ENCODE assay signal across 20 cellular contexts in the genomic region with DNA sequence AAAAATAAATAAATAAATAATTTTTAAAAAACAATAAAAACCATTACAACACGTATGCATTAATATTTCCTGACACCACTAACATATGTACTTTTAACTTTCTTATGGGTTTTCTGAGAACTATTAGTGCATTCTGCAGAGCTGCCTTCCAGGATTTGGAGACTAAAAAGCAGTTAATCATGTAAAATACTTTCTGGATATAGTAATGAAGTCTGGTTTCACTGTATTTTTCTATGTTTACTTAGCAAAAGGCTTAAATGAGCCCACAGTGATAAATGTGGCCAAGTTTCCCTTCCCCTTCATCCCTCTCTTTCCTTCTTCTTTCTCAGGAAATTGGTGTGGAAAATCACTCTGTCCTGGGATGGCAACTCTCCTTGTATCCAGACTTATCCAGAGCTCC. TPM values are rescaled to one million over a fixed set of nuclear protein-coding genes. Genes with fewer than 3 reads are reported as not detected.
DNase-seq lines count a peak whose midpoint lies in the region; ATAC-seq, FAIRE-seq and TF ChIP-seq lines count a peak whose summit lies in the region.
"Had no signal": no experiment of that assay in that cellular context is flagged by ENCODE, and none has a peak within 500 bp of the region (broad histone marks: within the 10 kb centered on the region; RNA-seq: fewer than 3 reads in every experiment).

No MANE protein-coding gene starts in this region.

- no peak overlapping the region for H3K14ac ChIP-seq in mesenchymal stem cell (ENCODE audit: low read length in 2 of 2)

- no peak overlapping the region for H3K23ac ChIP-seq in mesenchymal stem cell (ENCODE audit: low read length in 2 of 2)

- no peaks in the 10 kb centered on the region for H3K79me2 ChIP-seq in GM23338 (replicated peaks; ENCODE audit: insufficient read depth)
- no peaks in the 10 kb centered on the region for H3K79me2 ChIP-seq in astrocyte (ENCODE audit: insufficient read depth, low read length)

- H3K4me3 Mint-ChIP-seq in GM23338 = no peak overlapping the region
- H3K4me3 Mint-ChIP-seq in astrocyte (ENCODE audit: unreplicated experiment) = no peak overlapping the region
- H3K4me3 Mint-ChIP-seq in T-cell = no peak overlapping the region
- H3K4me3 Mint-ChIP-seq: B cell, H9 had no signal

- H3K4me2 ChIP-seq in GM23338 (no peak overlapping the region), astrocyte (ENCODE audit: low read length) (no peak overlapping the region), mesenchymal stem cell (ENCODE audit: low read length, poor library complexity, severe bottlenecking) (no peak overlapping the region)

- DNase-seq in GM23338 (ENCODE audit: low spot score) (no peak), astrocyte (ENCODE audit: low read depth) (peak; percentile 67), mesenchymal stem cell (peak; percentile 34), ACHN (no peak), T-cell (no peak)
- DNase-seq: H9, KG1, NCI-H1105, NCI-H146, NCI-H2029, NCI-H226, NCI-H510A treated with DMSO at 0.1 percent for 48 hours, NCI-H82, SIG-M5 had no signal

- H3K36me3 ChIP-seq in GM23338 (ENCODE audit: insufficient read depth) = no peaks in the 10 kb centered on the region
- no peaks in the 10 kb centered on the region for H3K36me3 ChIP-seq in astrocyte (ENCODE audit: insufficient read depth, low read length)
- H3K36me3 ChIP-seq in mesenchymal stem cell (ENCODE audit: control insufficient read depth in 1 of 2, insufficient read depth in 2 of 2, low read depth in 1 of 2, low read length in 2 of 2) = no peaks in the 10 kb centered on the region
- H3K36me3 ChIP-seq in subcutaneous abdominal adipose tissue (ENCODE audit: control insufficient read depth in 5 of 5, insufficient read depth in 5 of 5, low read length in 5 of 5) = no peaks in the 10 kb centered on the region

- H3K27me3 Mint-ChIP-seq in GM23338 (ENCODE audit: insufficient read depth, low read depth, poor library complexity) = peaks cover 4% of the 10 kb centered on the region
- no peaks in the 10 kb centered on the region for H3K27me3 Mint-ChIP-seq in astrocyte (ENCODE audit: low read depth, unreplicated experiment)
- H3K27me3 Mint-ChIP-seq in T-cell = peaks cover 8 to 11% of the 10 kb centered on the region in 2 donors

- no peak overlapping the region for H2BK12ac ChIP-seq in mesenchymal stem cell (ENCODE audit: low read length in 2 of 2)

- H3K27me3 ChIP-seq in GM23338 (ENCODE audit: insufficient read depth) (no peaks in the 10 kb centered on the region), astrocyte (ENCODE audit: insufficient read depth, low read length) (no peaks in the 10 kb centered on the region), mesenchymal stem cell (ENCODE audit: control insufficient read depth in 1 of 2, insufficient read depth in 1 of 2, low read length in 2 of 2) (no peaks in the 10 kb centered on the region), subcutaneous abdominal adipose tissue (ENCODE audit: control insufficient read depth in 5 of 5, insufficient read depth in 4 of 5, low read length in 5 of 5) (no peaks in the 10 kb centered on the region)

- no CpG with 5 or more reads among the region's 1 CpG for WGBS in mesenchymal stem cell

- H3K4me1 Mint-ChIP-seq in GM23338 (peaks cover 5% of the 10 kb centered on the region; the same call in 1 of the 3 replicates), astrocyte (ENCODE audit: low read depth, unreplicated experiment) (no peaks in the 10 kb centered on the region), T-cell (no peaks in the 10 kb centered on the region)
- H3K4me1 Mint-ChIP-seq: B cell had no signal

- no peak overlapping the region for H3K18ac ChIP-seq in mesenchymal stem cell (ENCODE audit: low read depth in 1 of 2, low read length in 2 of 2)

- H4K8ac ChIP-seq in mesenchymal stem cell (ENCODE audit: low read length) = peak overlapping the region; percentile 5

- H3K4ac ChIP-seq in mesenchymal stem cell (ENCODE audit: low read depth in 1 of 2, low read length in 2 of 2) = no peak overlapping the region

- peaks cover 9% of the 10 kb centered on the region for H3K9me2 ChIP-seq in GM23338 (ENCODE audit: insufficient read depth)

- no peak overlapping the region for H3K27ac Mint-ChIP-seq in GM23338
- no peak overlapping the region for H3K27ac Mint-ChIP-seq in astrocyte (ENCODE audit: unreplicated experiment)
- no peak overlapping the region for H3K27ac Mint-ChIP-seq in T-cell
- H3K27ac Mint-ChIP-seq: B cell, H9 had no signal

- H3K4me1 ChIP-seq in GM23338 (ENCODE audit: insufficient read depth) (no peaks in the 10 kb centered on the region), astrocyte (ENCODE audit: insufficient read depth, low read length) (no peaks in the 10 kb centered on the region), mesenchymal stem cell (ENCODE audit: control insufficient read depth, insufficient read depth, low read depth, low read length) (no peaks in the 10 kb centered on the region), subcutaneous abdominal adipose tissue (ENCODE audit: control insufficient read depth in 5 of 5, insufficient read depth in 5 of 5, low read length in 5 of 5) (peaks cover 4 to 14% (median 12%) of the 10 kb centered on the region in 5 donors)

- ATAC-seq in GM23338 (no peak), GM21737 (IDR thresholded peaks at IDR 0.05; ENCODE audit: unreplicated experiment) (no peak), HG03565 (IDR thresholded peaks at IDR 0.05; ENCODE audit: unreplicated experiment) (no peak), T-cell (replicated peaks in 1 of 4) (no peak)
- ATAC-seq: Panc1 had no signal

- in situ Hi-C loops in ACHN (cut with HindIII; ENCODE audit: low pct_ligation_motif_present, low pct_unique_long_range_greater_than_20kb, low sequenced_read_pairs) = no loop called here

- no peak for TF ChIP-seq CTCF in GM23338 (conservative IDR thresholded peaks at IDR 0.05; ENCODE audit: low read depth in 2 of 2)
- TF ChIP-seq CTCF in astrocyte (IDR thresholded peaks at IDR 0.05; ENCODE audit: insufficient read depth, low read depth, low read length) = no peak

- POLR2A ChIA-PET in T-cell (lab: Charles Lee) = no interaction called here

- no peak overlapping the region for H4K91ac ChIP-seq in mesenchymal stem cell (ENCODE audit: low read length)

- no peak overlapping the region for H3K4me3 ChIP-seq in GM23338
- no peak overlapping the region for H3K4me3 ChIP-seq in astrocyte (ENCODE audit: insufficient read depth, low read depth, low read length)
- no peak overlapping the region for H3K4me3 ChIP-seq in mesenchymal stem cell (ENCODE audit: insufficient read depth in 1 of 2, low read depth in 1 of 2, low read length in 2 of 2)
- no peak overlapping the region for H3K4me3 ChIP-seq in subcutaneous abdominal adipose tissue (ENCODE audit: low read depth in 1 of 5, low read length in 5 of 5)

- H3K9me3 ChIP-seq in astrocyte (ENCODE audit: insufficient read depth, low read depth, low read length) (no peaks in the 10 kb centered on the region), mesenchymal stem cell (ENCODE audit: control insufficient read depth, low read length) (no peaks in the 10 kb centered on the region), subcutaneous abdominal adipose tissue (ENCODE audit: control insufficient read depth in 5 of 5, low read length in 5 of 5) (no peaks in the 10 kb centered on the region)

- H3K27ac ChIP-seq in GM23338 (ENCODE audit: low read depth) (no peak overlapping the region), astrocyte (ENCODE audit: low read depth, low read length) (no peak overlapping the region), mesenchymal stem cell (ENCODE audit: low read length, poor library complexity, severe bottlenecking) (no peak overlapping the region), subcutaneous abdominal adipose tissue (ENCODE audit: low read depth, low read length) (peak overlapping the region; percentile 18)
- H3K27ac ChIP-seq: HL-60 had no signal

- H3K9me3 Mint-ChIP-seq in GM23338 (no peaks in the 10 kb centered on the region), astrocyte (ENCODE audit: unreplicated experiment) (peaks cover 2% of the 10 kb centered on the region), T-cell (no peaks in the 10 kb centered on the region)
- H3K9me3 Mint-ChIP-seq: H9 had no signal

- no peak overlapping the region for H2AK5ac ChIP-seq in mesenchymal stem cell (ENCODE audit: low read length, severe bottlenecking)

- CTCF ChIA-PET in T-cell (lab: Charles Lee) = no interaction called here

- no peak overlapping the region for H2BK5ac ChIP-seq in mesenchymal stem cell (ENCODE audit: low read depth, low read length, poor library complexity, severe bottlenecking)

- H4K20me1 ChIP-seq in GM23338 (replicated peaks; ENCODE audit: insufficient read depth) (no peaks in the 10 kb centered on the region), astrocyte (ENCODE audit: insufficient read depth, low read length) (no peaks in the 10 kb centered on the region)

- H3K79me1 ChIP-seq in mesenchymal stem cell (replicated peaks; ENCODE audit: low read length, poor library complexity, severe bottlenecking) = no peaks in the 10 kb centered on the region

- H2AFZ ChIP-seq in GM23338 (0 out of 2 replicates have a peak overlapping the region, but pooled peaks have one; percentile 47), astrocyte (ENCODE audit: low read depth, low read length) (no peak overlapping the region), mesenchymal stem cell (ENCODE audit: low read depth, low read length) (no peak overlapping the region)

- H2BK120ac ChIP-seq in mesenchymal stem cell (ENCODE audit: low read depth, low read length) = no peak overlapping the region

- no peak overlapping the region for H3K9ac ChIP-seq in astrocyte (ENCODE audit: low read length)
- H3K9ac ChIP-seq in mesenchymal stem cell (ENCODE audit: low read length) = no peak overlapping the region
- no peak overlapping the region for H3K9ac ChIP-seq in subcutaneous abdominal adipose tissue (ENCODE audit: low read length in 5 of 5)

- H2BK15ac ChIP-seq in mesenchymal stem cell (ENCODE audit: low read depth, poor library complexity, severe bottlenecking) = no peak overlapping the region

- no peak for FAIRE-seq in astrocyte (lab: Jason Lieb, UNC)

- H3F3A ChIP-seq in GM23338 (replicated peaks; ENCODE audit: low read depth) = no peaks in the 10 kb centered on the region

- H3K36me3 Mint-ChIP-seq in GM23338 (ENCODE audit: low read depth) (no peaks in the 10 kb centered on the region), astrocyte (ENCODE audit: low read depth, unreplicated experiment) (no peaks in the 10 kb centered on the region), T-cell (no peaks in the 10 kb centered on the region)

TF ChIP-seq in GM23338, 12 proteins besides CTCF, POLR2A, EP300 and RAD21 (continues in another document):
- TF ChIP-seq ZNF114 (CRISPR knock-in tag; IDR thresholded peaks at IDR 0.05) = no peak

RNA-seq across cellular contexts. Expression of gene ENPP1, which starts 29.7 kb away (rescaled TPM):
- total RNA-seq in GM23338 (2014; rRNA removed; shearing (Covaris generic)) = 42.6 and 46.9 TPM in 2 replicates
- polyA plus RNA-seq in GM23338 (2016; fragmentation: Nextera tagmentation; extraction: Ambion mirVana) = 14.5 and 17.3 TPM in 2 replicates
- total RNA-seq in astrocyte = 7.1 and 8.9 TPM in 2 replicates
- polyA plus RNA-seq in mesenchymal stem cell (2013, experiment 1 of 2) = 2.5 TPM
- polyA plus RNA-seq in mesenchymal stem cell (2013, experiment 2 of 2) = 2.6 TPM
- under 1 TPM; 0.15 to 0.47 (median 0.35) TPM for total RNA-seq in T-cell

Comparison
In these comparisons a context has a peak if more than half of its experiments do, and no peak if none do; other contexts are left out.
1. DNase-seq: peak in astrocyte (single experiment) and mesenchymal stem cell (single experiment); none in GM23338 (single experiment), ACHN (single experiment) and T-cell (0 of 34).